Comparison of ENCODE assay signal across 8 cellular contexts in genomic region chr19:10748924-10749434, GRCh38. TPM values are rescaled to one million over a fixed set of nuclear protein-coding genes. Genes with fewer than 3 reads are reported as not detected.
DNase-seq lines count a peak whose midpoint lies in the region; ATAC-seq and TF ChIP-seq lines count a peak whose summit lies in the region.

No MANE protein-coding gene starts in this region.

- no peak overlapping the region for H3K4me3 Mint-ChIP-seq in activated T-cell treated with anti-CD3 and anti-CD28 coated beads, Interleukin-2, amount 50 U/mL, for 24 hours
- no peak overlapping the region for H3K4me3 Mint-ChIP-seq in progenitor cell of endocrine pancreas (ENCODE audit: low read depth)

- peak overlapping the region; percentile 89 for H3K27ac Mint-ChIP-seq in activated T-cell treated with anti-CD3 and anti-CD28 coated beads, Interleukin-2, amount 50 U/mL, for 24 hours
- peak overlapping the region; percentile 77 for H3K27ac Mint-ChIP-seq in progenitor cell of endocrine pancreas

- no peaks in the 10 kb centered on the region for H3K27me3 Mint-ChIP-seq in activated T-cell treated with anti-CD3 and anti-CD28 coated beads, Interleukin-2, amount 50 U/mL, for 24 hours
- H3K27me3 Mint-ChIP-seq in progenitor cell of endocrine pancreas = no peaks in the 10 kb centered on the region

- H3K36me3 Mint-ChIP-seq in activated T-cell treated with anti-CD3 and anti-CD28 coated beads, Interleukin-2, amount 50 U/mL, for 24 hours (ENCODE audit: low read depth) = peaks cover 5% of the 10 kb centered on the region
- H3K36me3 Mint-ChIP-seq in progenitor cell of endocrine pancreas (ENCODE audit: insufficient read depth) = no peaks in the 10 kb centered on the region

- H3K4me3 ChIP-seq in SJSA1 (no peak overlapping the region), fibroblast of mammary gland (ENCODE audit: control insufficient read depth, low read depth, low read length) (no peak overlapping the region)

- no peak for DNase-seq in activated T-cell treated with anti-CD3 and anti-CD28 coated beads, Interleukin-2, amount 50 U/mL, for 24 hours
- DNase-seq in activated T-cell treated with anti-CD3 and anti-CD28 coated beads for 4 hours (no peak), SJSA1 (ENCODE audit: low read depth in 1 of 2, low spot score in 2 of 2) (peak; percentile 52 to 66), fibroblast of mammary gland (ENCODE audit: low read depth) (peak; percentile 46), progenitor cell of endocrine pancreas (ENCODE audit: low spot score, unreplicated experiment) (no peak)
- no peak for DNase-seq in activated T-cell treated with anti-CD3 and anti-CD28 coated beads, Interleukin-2, amount 50 U/mL, for 1 hour

- peaks cover 17% of the 10 kb centered on the region for H3K4me1 ChIP-seq in SJSA1 (replicated peaks)

- H3K36me3 ChIP-seq in SJSA1 = peaks cover 4% of the 10 kb centered on the region; the same call in 1 of the 2 replicates

- H3K9me3 Mint-ChIP-seq in activated T-cell treated with anti-CD3 and anti-CD28 coated beads, Interleukin-2, amount 50 U/mL, for 24 hours = no peaks in the 10 kb centered on the region
- no peaks in the 10 kb centered on the region for H3K9me3 Mint-ChIP-seq in progenitor cell of endocrine pancreas (ENCODE audit: low read depth)

- peaks cover 84% of the 10 kb centered on the region for H3K4me1 Mint-ChIP-seq in activated T-cell treated with anti-CD3 and anti-CD28 coated beads, Interleukin-2, amount 50 U/mL, for 24 hours (ENCODE audit: low read depth)
- peaks cover 7% of the 10 kb centered on the region for H3K4me1 Mint-ChIP-seq in progenitor cell of endocrine pancreas (ENCODE audit: low read depth)

- H3K27ac ChIP-seq in SJSA1 = no peak overlapping the region

- H3K27me3 ChIP-seq in SJSA1 (replicated peaks) = no peaks in the 10 kb centered on the region

- TF ChIP-seq CTCF in fibroblast of mammary gland (conservative IDR thresholded peaks at IDR 0.05; ENCODE audit: control insufficient read depth, insufficient read depth, low read depth, low read length) = no peak
- no peak for TF ChIP-seq CTCF in progenitor cell of endocrine pancreas (IDR thresholded peaks at IDR 0.05; ENCODE audit: unreplicated experiment)

- H3K9me3 ChIP-seq in SJSA1 (replicated peaks) = no peaks in the 10 kb centered on the region

- ATAC-seq in HG03571 (IDR thresholded peaks at IDR 0.05; ENCODE audit: unreplicated experiment) = no peak
- no peak for ATAC-seq in HG03442 (IDR thresholded peaks at IDR 0.05; ENCODE audit: unreplicated experiment)

RNA-seq across cellular contexts. Expression of gene DNM2, which starts 31.1 kb away (rescaled TPM):
- total RNA-seq in SJSA1 (2014; rRNA removed; shearing (Covaris generic)) = 57.8 and 58.4 TPM in 2 replicates
- total RNA-seq in progenitor cell of endocrine pancreas = 124 and 127 TPM in 2 replicates

RNA-seq across cellular contexts. Expression of gene QTRT1, which starts 47.7 kb away (rescaled TPM):
- total RNA-seq in SJSA1 (2014; rRNA removed; shearing (Covaris generic)) = 26.8 and 28.0 TPM in 2 replicates
- 53.9 and 59.3 TPM in 2 replicates for total RNA-seq in progenitor cell of endocrine pancreas

Comparison
In these comparisons a context has a peak if more than half of its experiments do, and no peak if none do; other contexts are left out.
1. DNase-seq: peak in SJSA1 (2 of 2) and fibroblast of mammary gland (single experiment); none in activated T-cell treated with anti-CD3 and anti-CD28 coated beads, Interleukin-2, amount 50 U/mL, for 24 hours (single experiment), activated T-cell treated with anti-CD3 and anti-CD28 coated beads for 4 hours (single experiment), progenitor cell of endocrine pancreas (single experiment) and activated T-cell treated with anti-CD3 and anti-CD28 coated beads, Interleukin-2, amount 50 U/mL, for 1 hour (single experiment).